13 cellular contexts compared by ENCODE assay signal in genomic region chrX:19602866-19603620, GRCh38.
DNase-seq lines count a peak whose midpoint lies in the region; ATAC-seq, FAIRE-seq and TF ChIP-seq lines count a peak whose summit lies in the region.
"Had no signal": no experiment of that assay in that cellular context is flagged by ENCODE, and none has a peak within 500 bp of the region (broad histone marks: within the 10 kb centered on the region; RNA-seq: fewer than 3 reads in every experiment).

No MANE protein-coding gene starts in this region.

- no peak overlapping the region for H3K27ac Mint-ChIP-seq in activated naive CD4-positive, alpha-beta T cell treated with anti-CD3 and anti-CD28 coated beads for 36 hours

- H3K9me3 Mint-ChIP-seq in activated naive CD4-positive, alpha-beta T cell treated with anti-CD3 and anti-CD28 coated beads for 36 hours: no peaks in the 10 kb centered on the region
- H3K9me3 Mint-ChIP-seq: naive thymus-derived CD8-positive, alpha-beta T cell had no signal

- no peaks in the 10 kb centered on the region for H3K4me1 ChIP-seq in gastrocnemius medialis
- H3K4me1 ChIP-seq: BLaER1 had no signal

- H3K4me3 ChIP-seq in epithelial cell of proximal tubule (ENCODE audit: low read depth, low read length) (no peak overlapping the region), gastrocnemius medialis (no peak overlapping the region), WERI-Rb-1 (ENCODE audit: low read depth, low read length) (no peak overlapping the region)
- H3K4me3 ChIP-seq: BLaER1, heart right ventricle had no signal

- H3K36me3 ChIP-seq in gastrocnemius medialis (no peaks in the 10 kb centered on the region), WERI-Rb-1 (no peaks in the 10 kb centered on the region)

- in situ Hi-C loops in gastrocnemius medialis (cut with MboI; ENCODE audit: low sequenced_read_pairs in 4 of 4): no loop called here

- no peak for TF ChIP-seq CTCF in epithelial cell of proximal tubule (conservative IDR thresholded peaks at IDR 0.05; ENCODE audit: low read depth, low read length)
- TF ChIP-seq CTCF in gastrocnemius medialis (IDR thresholded peaks at IDR 0.05 in 4 of 5, conservative IDR thresholded peaks at IDR 0.05 in 1 of 5): no peak
- no peak for TF ChIP-seq CTCF in GM10266 (IDR thresholded peaks at IDR 0.05; ENCODE audit: control insufficient read depth, insufficient read depth, low read depth, missing control alignments)
- no peak for TF ChIP-seq CTCF in WERI-Rb-1 (IDR thresholded peaks at IDR 0.05; ENCODE audit: low read depth, low read length)

- H3K4me3 Mint-ChIP-seq in activated naive CD4-positive, alpha-beta T cell treated with anti-CD3 and anti-CD28 coated beads for 36 hours: no peak overlapping the region
- H3K4me3 Mint-ChIP-seq: naive thymus-derived CD8-positive, alpha-beta T cell had no signal

- peak; percentile 87 for FAIRE-seq in RCC 7860 (lab: Jason Lieb, UNC)

- peaks cover 26% of the 10 kb centered on the region for H3K4me1 Mint-ChIP-seq in activated naive CD4-positive, alpha-beta T cell treated with anti-CD3 and anti-CD28 coated beads for 36 hours (ENCODE audit: low read depth)

- DNase-seq in activated naive CD4-positive, alpha-beta T cell treated with anti-CD3 and anti-CD28 coated beads for 36 hours: peak; percentile 11
- DNase-seq in activated naive CD4-positive, alpha-beta T cell treated with anti-CD3 and anti-CD28 coated beads, Interleukin-2, amount 50 U/mL, for 16 hours: no peak
- peak; percentile 73 for DNase-seq in RCC 7860 (ENCODE audit: low spot score)
- DNase-seq in epithelial cell of proximal tubule (ENCODE audit: low read depth): peak; percentile 18
- peak; percentile 19 to 46 for DNase-seq in gastrocnemius medialis
- no peak for DNase-seq in GM10266 (ENCODE audit: extremely low spot score)
- no peak for DNase-seq in WERI-Rb-1
- DNase-seq: heart right ventricle; naive thymus-derived CD8-positive, alpha-beta T cell; NCI-H1694 treated with DMSO at 0.1 percent for 48 hours had no signal

- no peaks in the 10 kb centered on the region for H3K27me3 ChIP-seq in gastrocnemius medialis
- no peaks in the 10 kb centered on the region for H3K27me3 ChIP-seq in WERI-Rb-1 (ENCODE audit: insufficient read depth, low read depth, severe bottlenecking)
- H3K27me3 ChIP-seq: BLaER1, heart right ventricle had no signal

- H3K9me3 ChIP-seq in gastrocnemius medialis: no peaks in the 10 kb centered on the region
- no peaks in the 10 kb centered on the region for H3K9me3 ChIP-seq in WERI-Rb-1 (ENCODE audit: severe bottlenecking)
- H3K9me3 ChIP-seq: heart right ventricle had no signal

- TF ChIP-seq POLR2A in gastrocnemius medialis (IDR thresholded peaks at IDR 0.05): no peak

- peaks cover 18% of the 10 kb centered on the region for H3K36me3 Mint-ChIP-seq in activated naive CD4-positive, alpha-beta T cell treated with anti-CD3 and anti-CD28 coated beads for 36 hours (ENCODE audit: low read depth)

- peak; percentile 90 to 91 for ATAC-seq in gastrocnemius medialis
- ATAC-seq in HG03469 (IDR thresholded peaks at IDR 0.05; ENCODE audit: unreplicated experiment): no peak
- ATAC-seq: naive thymus-derived CD8-positive, alpha-beta T cell; Panc1 had no signal

- H3K27ac ChIP-seq in gastrocnemius medialis (no peak overlapping the region), WERI-Rb-1 (no peak overlapping the region)
- H3K27ac ChIP-seq: BLaER1 had no signal

- no peaks in the 10 kb centered on the region for H3K27me3 Mint-ChIP-seq in activated naive CD4-positive, alpha-beta T cell treated with anti-CD3 and anti-CD28 coated beads for 36 hours (ENCODE audit: low read depth)
- H3K27me3 Mint-ChIP-seq: naive thymus-derived CD8-positive, alpha-beta T cell had no signal

- intact Hi-C loops in activated naive CD4-positive, alpha-beta T cell treated with anti-CD3 and anti-CD28 coated beads for 36 hours (cut with micrococcal nuclease): no loop called here
- intact Hi-C loops in gastrocnemius medialis (cut with DNase I; ENCODE audit: low total_unique reads): no loop called here

- CTCF ChIA-PET in activated naive CD4-positive, alpha-beta T cell treated with anti-CD3 and anti-CD28 coated beads for 36 hours (lab: Charles Lee): no interaction called here

Comparison
In these comparisons a context has a peak if more than half of its experiments do, and no peak if none do; other contexts are left out.
1. DNase-seq: peak in activated naive CD4-positive, alpha-beta T cell treated with anti-CD3 and anti-CD28 coated beads for 36 hours (single experiment), RCC 7860 (single experiment), epithelial cell of proximal tubule (single experiment) and gastrocnemius medialis (2 of 2); none in activated naive CD4-positive, alpha-beta T cell treated with anti-CD3 and anti-CD28 coated beads, Interleukin-2, amount 50 U/mL, for 16 hours (single experiment), GM10266 (single experiment) and WERI-Rb-1 (single experiment).